25 cellular contexts compared by ENCODE assay signal in the genomic region with DNA sequence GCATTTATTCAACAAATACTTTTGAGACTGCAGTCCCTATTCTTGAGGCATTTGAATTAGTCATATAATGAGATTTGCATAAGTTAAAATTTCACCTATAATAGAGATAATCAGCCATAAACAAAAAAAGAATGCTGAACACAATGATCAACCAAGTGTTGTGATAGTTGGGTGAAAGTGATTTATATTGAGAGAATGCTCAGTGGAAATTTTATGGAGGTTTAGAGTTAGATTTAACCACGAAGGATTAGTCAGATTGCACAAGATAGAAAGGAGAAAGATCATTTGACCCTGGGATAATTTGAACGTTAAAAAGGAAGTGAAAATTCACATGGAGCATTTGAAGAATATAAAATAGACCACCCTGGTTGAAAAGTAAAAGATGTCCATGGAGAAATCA.
"Had no signal": no experiment of that assay in that cellular context is flagged by ENCODE, and none has a peak within 500 bp of the region (broad histone marks: within the 10 kb centered on the region; RNA-seq: fewer than 3 reads in every experiment).

No MANE protein-coding gene starts in this region.

- H3K27me3 ChIP-seq: adrenal gland, breast epithelium had no signal

- DNase-seq: activated CD4-positive, alpha-beta T cell treated with anti-CD3 and anti-CD28 coated beads for 4 hours; activated CD8-positive, alpha-beta memory T cell treated with anti-CD3 and anti-CD28 coated beads, Interleukin-2, amount 50 U/mL, for 4 hours; activated CD8-positive, alpha-beta T cell treated with anti-CD3 and anti-CD28 coated beads for 36 hours; activated naive CD4-positive, alpha-beta T cell treated with anti-CD3 and anti-CD28 coated beads, Interleukin-2, amount 50 U/mL, for 16 hours; activated naive CD8-positive, alpha-beta T cell treated with anti-CD3 and anti-CD28 coated beads, Interleukin-2, amount 10 ng/mL, durations not matched to agents 7 days and 5 days; activated T-cell treated with anti-CD3 and anti-CD28 coated beads, Interleukin-2, amount 50 U/mL, for 72 hours; adrenal gland; anterior cingulate cortex; central memory CD4-positive, alpha-beta T cell; MM.1S; NCI-H1105 treated with DMSO at 0.1 percent for 48 hours; NCI-H1436 treated with DMSO at 0.1 percent for 48 hours; NCI-H187; NCI-H2081; NCI-H510A treated with DMSO at 0.1 percent for 48 hours; NCI-H69; NK-92 treated with Interleukin-12 subunit alpha and Interleukin-12 subunit beta, amount 100 ng/mL, for 24 hours; T-cell; T-helper 2 cell; T1000; WERI-Rb-1 had no signal

- H3K9me3 Mint-ChIP-seq: activated CD8-positive, alpha-beta T cell treated with anti-CD3 and anti-CD28 coated beads for 36 hours; activated naive CD8-positive, alpha-beta T cell treated with anti-CD3 and anti-CD28 coated beads, Interleukin-2, amount 10 ng/mL, durations not matched to agents 7 days and 5 days had no signal

- H3K4me1 ChIP-seq: adrenal gland, breast epithelium had no signal

- ATAC-seq: activated CD4-positive, CD25-positive, alpha-beta regulatory T cell treated with anti-CD3 and anti-CD28 coated beads, Interleukin-2, amount 50 U/mL, for 24 hours; activated CD8-positive, alpha-beta T cell treated with anti-CD3 and anti-CD28 coated beads for 36 hours; activated T-cell treated with anti-CD3 and anti-CD28 coated beads, Interleukin-2, amount 50 U/mL, for 72 hours; T-cell had no signal

- H3K27me3 Mint-ChIP-seq: activated CD8-positive, alpha-beta T cell treated with anti-CD3 and anti-CD28 coated beads for 36 hours; activated naive CD8-positive, alpha-beta T cell treated with anti-CD3 and anti-CD28 coated beads, Interleukin-2, amount 10 ng/mL, durations not matched to agents 7 days and 5 days; T-cell had no signal

- H3K36me3 ChIP-seq: adrenal gland, breast epithelium, WERI-Rb-1 had no signal

- H3K36me3 Mint-ChIP-seq: activated naive CD8-positive, alpha-beta T cell treated with anti-CD3 and anti-CD28 coated beads, Interleukin-2, amount 10 ng/mL, durations not matched to agents 7 days and 5 days; T-cell had no signal

- H3K4me1 Mint-ChIP-seq: activated naive CD8-positive, alpha-beta T cell treated with anti-CD3 and anti-CD28 coated beads, Interleukin-2, amount 10 ng/mL, durations not matched to agents 7 days and 5 days; T-cell had no signal

- H3K4me3 ChIP-seq: adrenal gland, breast epithelium, SK-N-MC had no signal

- H3K27ac ChIP-seq: adrenal gland, breast epithelium, KMS-11, SK-N-MC, WERI-Rb-1 had no signal

- H3K9me3 ChIP-seq: adrenal gland, breast epithelium had no signal

- H3K4me3 Mint-ChIP-seq: activated CD8-positive, alpha-beta T cell treated with anti-CD3 and anti-CD28 coated beads for 36 hours; activated naive CD8-positive, alpha-beta T cell treated with anti-CD3 and anti-CD28 coated beads, Interleukin-2, amount 10 ng/mL, durations not matched to agents 7 days and 5 days; activated T-cell treated with anti-CD3 and anti-CD28 coated beads, Interleukin-2, amount 50 U/mL, for 72 hours; T-cell had no signal

- H3K27ac Mint-ChIP-seq: activated CD8-positive, alpha-beta T cell treated with anti-CD3 and anti-CD28 coated beads for 36 hours; activated naive CD8-positive, alpha-beta T cell treated with anti-CD3 and anti-CD28 coated beads, Interleukin-2, amount 10 ng/mL, durations not matched to agents 7 days and 5 days; activated T-cell treated with anti-CD3 and anti-CD28 coated beads, Interleukin-2, amount 50 U/mL, for 72 hours; T-cell had no signal
